ENCODE assay signal across 18 cellular contexts in the genomic region with DNA sequence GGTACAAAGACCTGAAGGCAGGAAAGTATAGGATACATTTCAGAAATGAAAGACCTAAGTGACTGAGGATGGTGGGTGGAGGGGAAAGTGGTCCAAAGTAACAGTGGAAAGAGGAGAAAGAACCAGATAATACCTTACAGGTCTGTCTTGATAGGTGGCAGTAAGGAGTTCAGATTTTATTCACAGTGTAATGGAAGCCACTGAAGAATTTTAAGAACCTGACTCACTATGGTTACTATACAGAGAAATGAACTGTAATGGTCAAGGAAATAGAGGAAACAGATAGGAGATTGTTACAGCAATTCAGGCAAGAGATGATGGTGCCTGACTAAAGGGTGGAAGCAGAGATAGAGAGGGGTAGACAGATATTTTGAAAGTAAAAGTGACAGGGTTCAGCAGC. TPM values are rescaled to one million over a fixed set of nuclear protein-coding genes. Genes with fewer than 3 reads are reported as not detected.
DNase-seq lines count a peak whose midpoint lies in the region; ATAC-seq, FAIRE-seq and TF ChIP-seq lines count a peak whose summit lies in the region.
"Had no signal": no experiment of that assay in that cellular context is flagged by ENCODE, and none has a peak within 500 bp of the region (broad histone marks: within the 10 kb centered on the region; RNA-seq: fewer than 3 reads in every experiment).

No MANE protein-coding gene starts in this region.

- H3K36me3 Mint-ChIP-seq in chondrocyte (ENCODE audit: low read depth), result no peaks in the 10 kb centered on the region
- no peaks in the 10 kb centered on the region for H3K36me3 Mint-ChIP-seq in activated CD8-positive, alpha-beta T cell treated with anti-CD3 and anti-CD28 coated beads, Interleukin-2, amount 10 ng/mL, durations not matched to agents 7 days and 5 days (ENCODE audit: low read depth)
- H3K36me3 Mint-ChIP-seq in activated naive CD8-positive, alpha-beta T cell treated with anti-CD3 and anti-CD28 coated beads for 36 hours, result no peaks in the 10 kb centered on the region

- H3K9me3 ChIP-seq in neural cell (ENCODE audit: low read length), result no peaks in the 10 kb centered on the region

- TF ChIP-seq CTCF in chondrocyte (IDR thresholded peaks at IDR 0.05), result peak; percentile 17
- TF ChIP-seq CTCF in neural cell (IDR thresholded peaks at IDR 0.05; ENCODE audit: poor library complexity, severe bottlenecking), result peak; percentile 28

- TF ChIP-seq EP300 in neural cell (conservative IDR thresholded peaks at IDR 0.05; ENCODE audit: poor library complexity, severe bottlenecking), result no peak

- POLR2A ChIA-PET in activated CD8-positive, alpha-beta T cell treated with anti-CD3 and anti-CD28 coated beads, Interleukin-2, amount 10 ng/mL, durations not matched to agents 7 days and 5 days (lab: Charles Lee), result no interaction called here

- TF ChIP-seq POLR2A in GM12891 (IDR thresholded peaks at IDR 0.05; ENCODE audit: low read depth, low read length), result no peak

- no peak overlapping the region for H3K27ac ChIP-seq in neural cell (ENCODE audit: low read length)

- ATAC-seq in activated CD8-positive, alpha-beta T cell treated with anti-CD3 and anti-CD28 coated beads, Interleukin-2, amount 10 ng/mL, durations not matched to agents 7 days and 5 days, result no peak

- no peak for TF ChIP-seq RAD21 in neural cell (conservative IDR thresholded peaks at IDR 0.05)

- FAIRE-seq in GM12891 (lab: Jason Lieb, UNC), result peak; percentile 52
- FAIRE-seq: D721Med, GM19239, islet of Langerhans had no signal

- H3K9me3 Mint-ChIP-seq in chondrocyte (ENCODE audit: low read depth), result no peaks in the 10 kb centered on the region
- H3K9me3 Mint-ChIP-seq in activated CD8-positive, alpha-beta T cell treated with anti-CD3 and anti-CD28 coated beads, Interleukin-2, amount 10 ng/mL, durations not matched to agents 7 days and 5 days (ENCODE audit: insufficient read depth), result no peaks in the 10 kb centered on the region
- H3K9me3 Mint-ChIP-seq in activated naive CD8-positive, alpha-beta T cell treated with anti-CD3 and anti-CD28 coated beads for 36 hours, result no peaks in the 10 kb centered on the region

- H3K79me2 ChIP-seq in neural cell (replicated peaks; ENCODE audit: insufficient read depth, low read length), result no peaks in the 10 kb centered on the region

- no peaks in the 10 kb centered on the region for H3K36me3 ChIP-seq in neural cell (ENCODE audit: insufficient read depth, low read length)

- no peak overlapping the region for H3K4me3 ChIP-seq in neural cell (ENCODE audit: low read length)

- H3K27ac Mint-ChIP-seq in chondrocyte (ENCODE audit: unreplicated experiment), result no peak overlapping the region
- H3K27ac Mint-ChIP-seq in activated CD8-positive, alpha-beta T cell treated with anti-CD3 and anti-CD28 coated beads, Interleukin-2, amount 10 ng/mL, durations not matched to agents 7 days and 5 days, result no peak overlapping the region
- H3K27ac Mint-ChIP-seq in activated naive CD8-positive, alpha-beta T cell treated with anti-CD3 and anti-CD28 coated beads for 36 hours, result no peak overlapping the region

- DNase-seq in GM12891 (ENCODE audit: insufficient read length, low spot score) (no peak), NCI-H226 (peak; percentile 54), chondrocyte (ENCODE audit: low spot score) (no peak), DMS114 treated with DMSO at 0.1 percent for 48 hours (lab: John Stamatoyannopoulos, UW; ENCODE audit: unreplicated experiment) (no peak), amniotic stem cell (lab: John Stamatoyannopoulos, UW) (no peak)
- no peak for DNase-seq in activated CD8-positive, alpha-beta T cell treated with anti-CD3 and anti-CD28 coated beads, Interleukin-2, amount 10 ng/mL, durations not matched to agents 7 days and 5 days
- DNase-seq in activated naive CD8-positive, alpha-beta T cell treated with anti-CD3 and anti-CD28 coated beads for 36 hours, result no peak
- DNase-seq: activated CD8-positive, alpha-beta memory T cell treated with anti-CD3 and anti-CD28 coated beads, Interleukin-2, amount 50 U/mL, for 4 hours; activated naive CD4-positive, alpha-beta T cell treated with Interleukin-2 at 50 U/mL for 16 hours; cortex of kidney; NCI-H1417; SHP77; stimulated activated CD4-positive, alpha-beta T cell treated with anti-CD3 and anti-CD28 coated beads, Interleukin-4, amount 100 ng/mL, for 1 hour; T-helper 2 cell had no signal

- H3F3A ChIP-seq in neural cell (ENCODE audit: insufficient read depth, low read length, poor library complexity, severe bottlenecking), result no peaks in the 10 kb centered on the region

- no peaks in the 10 kb centered on the region for H3K27me3 ChIP-seq in neural cell (ENCODE audit: insufficient read depth, low read depth, low read length)

- H3K4me2 ChIP-seq in neural cell (ENCODE audit: low read length), result no peak overlapping the region

- H2AFZ ChIP-seq in neural cell (ENCODE audit: low read depth, low read length), result no peak overlapping the region

- H3K9ac ChIP-seq in neural cell (ENCODE audit: low read length), result no peak overlapping the region

- CTCF ChIA-PET in activated CD8-positive, alpha-beta T cell treated with anti-CD3 and anti-CD28 coated beads, Interleukin-2, amount 10 ng/mL, durations not matched to agents 7 days and 5 days (lab: Charles Lee), result no interaction called here

- no peaks in the 10 kb centered on the region for H3K27me3 Mint-ChIP-seq in chondrocyte (ENCODE audit: low read depth)
- H3K27me3 Mint-ChIP-seq in activated CD8-positive, alpha-beta T cell treated with anti-CD3 and anti-CD28 coated beads, Interleukin-2, amount 10 ng/mL, durations not matched to agents 7 days and 5 days (ENCODE audit: low read depth), result peaks cover 2% of the 10 kb centered on the region
- peaks cover 27% of the 10 kb centered on the region for H3K27me3 Mint-ChIP-seq in activated naive CD8-positive, alpha-beta T cell treated with anti-CD3 and anti-CD28 coated beads for 36 hours

- H3K4me3 Mint-ChIP-seq in chondrocyte (ENCODE audit: unreplicated experiment), result no peak overlapping the region
- no peak overlapping the region for H3K4me3 Mint-ChIP-seq in activated CD8-positive, alpha-beta T cell treated with anti-CD3 and anti-CD28 coated beads, Interleukin-2, amount 10 ng/mL, durations not matched to agents 7 days and 5 days
- no peak overlapping the region for H3K4me3 Mint-ChIP-seq in activated naive CD8-positive, alpha-beta T cell treated with anti-CD3 and anti-CD28 coated beads for 36 hours

- H3K9me2 ChIP-seq in neural cell (ENCODE audit: insufficient read depth, low read length), result no peaks in the 10 kb centered on the region

- H3K4me1 Mint-ChIP-seq in chondrocyte (ENCODE audit: low read depth), result peaks cover 4% of the 10 kb centered on the region
- no peaks in the 10 kb centered on the region for H3K4me1 Mint-ChIP-seq in activated CD8-positive, alpha-beta T cell treated with anti-CD3 and anti-CD28 coated beads, Interleukin-2, amount 10 ng/mL, durations not matched to agents 7 days and 5 days (ENCODE audit: low read depth)
- H3K4me1 Mint-ChIP-seq in activated naive CD8-positive, alpha-beta T cell treated with anti-CD3 and anti-CD28 coated beads for 36 hours, result no peaks in the 10 kb centered on the region

- H4K20me1 ChIP-seq in neural cell (ENCODE audit: insufficient read depth), result no peaks in the 10 kb centered on the region

TF ChIP-seq in GM12891, 5 proteins besides CTCF, POLR2A, EP300 and RAD21:
- no peak for TF ChIP-seq TAF1 (IDR thresholded peaks at IDR 0.05; ENCODE audit: low read depth, low read length)
- no peak for TF ChIP-seq POLR2AphosphoS5 (IDR thresholded peaks at IDR 0.05; ENCODE audit: low read depth, low read length)
- no peak for TF ChIP-seq PAX5 (IDR thresholded peaks at IDR 0.05; ENCODE audit: insufficient read depth, low read length, severe bottlenecking)
- no peak for TF ChIP-seq SPI1 (IDR thresholded peaks at IDR 0.05; ENCODE audit: low read depth, low read length)
- no peak for TF ChIP-seq POU2F2 (IDR thresholded peaks at IDR 0.05; ENCODE audit: low read depth, low read length)
TF ChIP-seq in GM12891: peak in this region for 0.

TF ChIP-seq in neural cell, 6 proteins besides CTCF, POLR2A, EP300 and RAD21:
- TF ChIP-seq TAF1 (IDR thresholded peaks at IDR 0.05; ENCODE audit: low read depth), result no peak
- no peak for TF ChIP-seq MXI1 (conservative IDR thresholded peaks at IDR 0.05; ENCODE audit: poor library complexity, severe bottlenecking)
- TF ChIP-seq, protein P1, sequence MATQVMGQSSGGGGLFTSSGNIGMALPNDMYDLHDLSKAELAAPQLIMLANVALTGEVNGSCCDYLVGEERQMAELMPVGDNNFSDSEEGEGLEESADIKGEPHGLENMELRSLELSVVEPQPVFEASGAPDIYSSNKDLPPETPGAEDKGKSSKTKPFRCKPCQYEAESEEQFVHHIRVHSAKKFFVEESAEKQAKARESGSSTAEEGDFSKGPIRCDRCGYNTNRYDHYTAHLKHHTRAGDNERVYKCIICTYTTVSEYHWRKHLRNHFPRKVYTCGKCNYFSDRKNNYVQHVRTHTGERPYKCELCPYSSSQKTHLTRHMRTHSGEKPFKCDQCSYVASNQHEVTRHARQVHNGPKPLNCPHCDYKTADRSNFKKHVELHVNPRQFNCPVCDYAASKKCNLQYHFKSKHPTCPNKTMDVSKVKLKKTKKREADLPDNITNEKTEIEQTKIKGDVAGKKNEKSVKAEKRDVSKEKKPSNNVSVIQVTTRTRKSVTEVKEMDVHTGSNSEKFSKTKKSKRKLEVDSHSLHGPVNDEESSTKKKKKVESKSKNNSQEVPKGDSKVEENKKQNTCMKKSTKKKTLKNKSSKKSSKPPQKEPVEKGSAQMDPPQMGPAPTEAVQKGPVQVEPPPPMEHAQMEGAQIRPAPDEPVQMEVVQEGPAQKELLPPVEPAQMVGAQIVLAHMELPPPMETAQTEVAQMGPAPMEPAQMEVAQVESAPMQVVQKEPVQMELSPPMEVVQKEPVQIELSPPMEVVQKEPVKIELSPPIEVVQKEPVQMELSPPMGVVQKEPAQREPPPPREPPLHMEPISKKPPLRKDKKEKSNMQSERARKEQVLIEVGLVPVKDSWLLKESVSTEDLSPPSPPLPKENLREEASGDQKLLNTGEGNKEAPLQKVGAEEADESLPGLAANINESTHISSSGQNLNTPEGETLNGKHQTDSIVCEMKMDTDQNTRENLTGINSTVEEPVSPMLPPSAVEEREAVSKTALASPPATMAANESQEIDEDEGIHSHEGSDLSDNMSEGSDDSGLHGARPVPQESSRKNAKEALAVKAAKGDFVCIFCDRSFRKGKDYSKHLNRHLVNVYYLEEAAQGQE (IDR thresholded peaks at IDR 0.05; ENCODE audit: borderline replicate concordance), result no peak
- TF ChIP-seq POLR2AphosphoS5 (IDR thresholded peaks at IDR 0.05), result no peak
- TF ChIP-seq SMC3 (conservative IDR thresholded peaks at IDR 0.05; ENCODE audit: poor library complexity), result no peak
- no peak for TF ChIP-seq EZH2 (IDR thresholded peaks at IDR 0.05; ENCODE audit: borderline replicate concordance, insufficient read depth, low read length, poor library complexity, severe bottlenecking)

RNA-seq across cellular contexts. Expression of a gene that starts 46.5 kb away (rescaled TPM):
- polyA plus RNA-seq in GM12891 (2012; ENCODE audit: low read depth, missing spikeins), result 0.65 TPM
- total RNA-seq in chondrocyte, result 2.5 to 3.9 TPM (median 3.5 TPM) in 3 replicates
- 4.9 and 7.4 TPM in 2 replicates for polyA plus RNA-seq in neural cell
- polyA minus RNA-seq in neural cell, result 35.1 and 44.5 TPM in 2 replicates
- total RNA-seq in activated CD8-positive, alpha-beta T cell treated with anti-CD3 and anti-CD28 coated beads, Interleukin-2, amount 10 ng/mL, durations not matched to agents 7 days and 5 days, result 1 to 10 TPM in 1 of 2 experiments, not detected in 1; 1.0 TPM
- under 1 TPM in 1 of 2 experiments, not detected in 1; 0.06 TPM for total RNA-seq in activated naive CD8-positive, alpha-beta T cell treated with anti-CD3 and anti-CD28 coated beads for 36 hours
